In genomic region chr12:14111230-14111865, GRCh38 we compare ENCODE assay signal across 7 cellular contexts.
DNase-seq lines count a peak whose midpoint lies in the region; ATAC-seq and TF ChIP-seq lines count a peak whose summit lies in the region.

No MANE protein-coding gene starts in this region.

- TF ChIP-seq CTCF in epithelial cell of proximal tubule (conservative IDR thresholded peaks at IDR 0.05; ENCODE audit: low read depth, low read length): peak; percentile 63

- peaks cover 2 to 5% of the 10 kb centered on the region in 2 donors for H3K9me3 Mint-ChIP-seq in activated naive CD4-positive, alpha-beta T cell treated with anti-CD3 and anti-CD28 coated beads, Interleukin-2, amount 50 U/mL, for 72 hours

- H3K36me3 Mint-ChIP-seq in activated naive CD4-positive, alpha-beta T cell treated with anti-CD3 and anti-CD28 coated beads, Interleukin-2, amount 50 U/mL, for 72 hours: no peaks in the 10 kb centered on the region

- no peak overlapping the region for H3K27ac Mint-ChIP-seq in activated naive CD4-positive, alpha-beta T cell treated with anti-CD3 and anti-CD28 coated beads, Interleukin-2, amount 50 U/mL, for 72 hours

- no peak overlapping the region for H3K4me3 ChIP-seq in epithelial cell of proximal tubule (ENCODE audit: low read depth, low read length)

- DNase-seq in epithelial cell of proximal tubule (ENCODE audit: low read depth): peak; percentile 6
- no peak for DNase-seq in amniotic stem cell (lab: John Stamatoyannopoulos, UW)
- no peak for DNase-seq in activated naive CD4-positive, alpha-beta T cell treated with anti-CD3 and anti-CD28 coated beads, Interleukin-2, amount 50 U/mL, for 72 hours (ENCODE audit: low spot score in 2 of 2)
- DNase-seq in MV-4-11 (lab: John Stamatoyannopoulos, UW): no peak

- ATAC-seq in GM18508 (IDR thresholded peaks at IDR 0.05; ENCODE audit: insufficient read depth, unreplicated experiment): peak; percentile 90
- peak; percentile 99 for ATAC-seq in GM21529 (IDR thresholded peaks at IDR 0.05; ENCODE audit: unreplicated experiment)
- ATAC-seq in HG03575 (IDR thresholded peaks at IDR 0.05; ENCODE audit: extremely low read depth, insufficient number of reproducible peaks, low FRiP score, unreplicated experiment): peak; percentile 84
- ATAC-seq in activated naive CD4-positive, alpha-beta T cell treated with anti-CD3 and anti-CD28 coated beads, Interleukin-2, amount 50 U/mL, for 72 hours: no peak

Comparison
In these comparisons a context has a peak if more than half of its experiments do, and no peak if none do; other contexts are left out.
1. ATAC-seq: peak in GM18508 (single experiment), GM21529 (single experiment) and HG03575 (single experiment); none in activated naive CD4-positive, alpha-beta T cell treated with anti-CD3 and anti-CD28 coated beads, Interleukin-2, amount 50 U/mL, for 72 hours (0 of 2).